In genomic region chr3:172595648-172596393, GRCh38 we compare ENCODE assay signal across 8 cellular contexts.
A peak's percentile ranks its signal among the peaks of the same experiment; 100 is the strongest.
DNase-seq lines count a peak whose midpoint lies in the region; ATAC-seq and TF ChIP-seq lines count a peak whose summit lies in the region.

No MANE protein-coding gene starts in this region.

- peak; percentile 64 for DNase-seq in AG08395 (ENCODE audit: low spot score)
- peak; percentile 7 for DNase-seq in NCI-H510A (lab: John Stamatoyannopoulos, UW)
- DNase-seq in activated T-helper 1 cell treated with anti-CD3 and anti-CD28 coated beads, Interleukin-12 subunit alpha, Interleukin-12 subunit beta, Interleukin-2, Interleukin-4 antibody, amounts not matched to agents 30 ng/mL and 10 ng/mL and 1 ng/mL, durations not matched to agents 14 hours and 24 hours and 36 hours (ENCODE audit: low spot score) = peak; percentile 42
- DNase-seq in fibroblast of the conjunctiva (ENCODE audit: low read depth) = peak; percentile 51
- no peak for DNase-seq in osteocyte (ENCODE audit: extremely low spot score, unreplicated experiment)

- intact Hi-C loops in activated T-helper 1 cell treated with anti-CD3 and anti-CD28 coated beads, Interleukin-12 subunit alpha, Interleukin-12 subunit beta, Interleukin-2, Interleukin-4 antibody, amounts not matched to agents 30 ng/mL and 10 ng/mL and 1 ng/mL, durations not matched to agents 14 hours and 24 hours and 36 hours (cut with micrococcal nuclease) = loop anchor here (1.0 kb wide), 10 partner anchors 11 to 264 kb away; partner anchors contain the start of gene TNFSF10

- H3K36me3 Mint-ChIP-seq in activated T-helper 1 cell treated with anti-CD3 and anti-CD28 coated beads, Interleukin-12 subunit alpha, Interleukin-12 subunit beta, Interleukin-2, Interleukin-4 antibody, amounts not matched to agents 30 ng/mL and 10 ng/mL and 1 ng/mL, durations not matched to agents 14 hours and 24 hours and 36 hours (ENCODE audit: low read depth) = peaks cover 14% of the 10 kb centered on the region
- H3K36me3 Mint-ChIP-seq in osteocyte (ENCODE audit: unreplicated experiment) = no peaks in the 10 kb centered on the region

- peak overlapping the region; percentile 88 for H3K27ac Mint-ChIP-seq in activated T-helper 1 cell treated with anti-CD3 and anti-CD28 coated beads, Interleukin-12 subunit alpha, Interleukin-12 subunit beta, Interleukin-2, Interleukin-4 antibody, amounts not matched to agents 30 ng/mL and 10 ng/mL and 1 ng/mL, durations not matched to agents 14 hours and 24 hours and 36 hours
- peak overlapping the region; percentile 51 for H3K27ac Mint-ChIP-seq in osteocyte (ENCODE audit: unreplicated experiment)

- ATAC-seq in GM18498 (IDR thresholded peaks at IDR 0.05; ENCODE audit: unreplicated experiment) (peak; percentile 50), HG02885 (IDR thresholded peaks at IDR 0.05; ENCODE audit: poor library complexity, unreplicated experiment) (peak; percentile 43), HG03439 (IDR thresholded peaks at IDR 0.05; ENCODE audit: unreplicated experiment) (no peak)

- H3K4me1 Mint-ChIP-seq in activated T-helper 1 cell treated with anti-CD3 and anti-CD28 coated beads, Interleukin-12 subunit alpha, Interleukin-12 subunit beta, Interleukin-2, Interleukin-4 antibody, amounts not matched to agents 30 ng/mL and 10 ng/mL and 1 ng/mL, durations not matched to agents 14 hours and 24 hours and 36 hours (ENCODE audit: low read depth) = peaks cover 69% of the 10 kb centered on the region
- peaks cover 5% of the 10 kb centered on the region for H3K4me1 Mint-ChIP-seq in osteocyte (ENCODE audit: unreplicated experiment)

- TF ChIP-seq CTCF in osteocyte (IDR thresholded peaks at IDR 0.05) = peak; percentile 71

- H3K9me3 Mint-ChIP-seq in activated T-helper 1 cell treated with anti-CD3 and anti-CD28 coated beads, Interleukin-12 subunit alpha, Interleukin-12 subunit beta, Interleukin-2, Interleukin-4 antibody, amounts not matched to agents 30 ng/mL and 10 ng/mL and 1 ng/mL, durations not matched to agents 14 hours and 24 hours and 36 hours = peaks cover 17% of the 10 kb centered on the region
- H3K9me3 Mint-ChIP-seq in osteocyte (ENCODE audit: unreplicated experiment) = no peaks in the 10 kb centered on the region

- peaks cover 4% of the 10 kb centered on the region for H3K27me3 Mint-ChIP-seq in activated T-helper 1 cell treated with anti-CD3 and anti-CD28 coated beads, Interleukin-12 subunit alpha, Interleukin-12 subunit beta, Interleukin-2, Interleukin-4 antibody, amounts not matched to agents 30 ng/mL and 10 ng/mL and 1 ng/mL, durations not matched to agents 14 hours and 24 hours and 36 hours (ENCODE audit: insufficient read depth)
- H3K27me3 Mint-ChIP-seq in osteocyte (ENCODE audit: unreplicated experiment) = no peaks in the 10 kb centered on the region

- peak overlapping the region; percentile 84 for H3K4me3 Mint-ChIP-seq in activated T-helper 1 cell treated with anti-CD3 and anti-CD28 coated beads, Interleukin-12 subunit alpha, Interleukin-12 subunit beta, Interleukin-2, Interleukin-4 antibody, amounts not matched to agents 30 ng/mL and 10 ng/mL and 1 ng/mL, durations not matched to agents 14 hours and 24 hours and 36 hours
- peak overlapping the region; percentile 72 for H3K4me3 Mint-ChIP-seq in osteocyte (ENCODE audit: unreplicated experiment)
